18 cellular contexts compared by ENCODE assay signal in genomic region chr13:110957931-110958330, GRCh38.
"Had no signal": no experiment of that assay in that cellular context is flagged by ENCODE, and none has a peak within 500 bp of the region (broad histone marks: within the 10 kb centered on the region; RNA-seq: fewer than 3 reads in every experiment).

No MANE protein-coding gene starts in this region.

- H3K4me1 ChIP-seq: transverse colon had no signal

- H3K4me1 Mint-ChIP-seq: natural killer cell had no signal

- H3K36me3 Mint-ChIP-seq: natural killer cell had no signal

- H3K4me3 ChIP-seq: esophagus squamous epithelium, left ventricle myocardium inferior, lung, ovary, stomach, thoracic aorta, transverse colon had no signal

- FAIRE-seq: colon, kidney, small intestine had no signal

- H3K27ac ChIP-seq: esophagus squamous epithelium, left ventricle myocardium inferior, ovary, stomach, thoracic aorta, transverse colon had no signal

- ATAC-seq: left cardiac atrium, natural killer cell, right cardiac atrium had no signal

- H3K27me3 Mint-ChIP-seq: dendritic cell treated with granulocyte-macrophage colony-stimulating factor and Interleukin-4, amounts not matched to agents 40 ng/mL and 50 ng/mL, for 4 days had no signal

- H3K9me3 Mint-ChIP-seq: natural killer cell had no signal

- H3K9me3 ChIP-seq: esophagus squamous epithelium, ovary, thoracic aorta, transverse colon had no signal

- H3K27ac Mint-ChIP-seq: dendritic cell treated with granulocyte-macrophage colony-stimulating factor and Interleukin-4, amounts not matched to agents 40 ng/mL and 50 ng/mL, for 4 days; natural killer cell had no signal

- H3K36me3 ChIP-seq: esophagus squamous epithelium, left ventricle myocardium inferior, ovary, stomach, thoracic aorta, transverse colon had no signal

- H3K4me3 Mint-ChIP-seq: dendritic cell treated with granulocyte-macrophage colony-stimulating factor and Interleukin-4, amounts not matched to agents 40 ng/mL and 50 ng/mL, for 4 days; natural killer cell; neural crest cell had no signal

- H3K27me3 ChIP-seq: esophagus squamous epithelium, ovary, transverse colon had no signal

- DNase-seq: esophagus squamous epithelium; kidney; left cardiac atrium; left ventricle myocardium inferior; natural killer cell; ovary; right cardiac atrium; small intestine; stimulated activated CD4-positive, alpha-beta T cell treated with anti-CD3 and anti-CD28 coated beads, Interleukin-12 subunit alpha, Interleukin-12 subunit beta, amount 100 ng/mL, for 4 hours; stimulated activated naive CD4-positive, alpha-beta T cell; stomach; substantia nigra; transverse colon had no signal
